19 cellular contexts compared by ENCODE assay signal in the genomic region with DNA sequence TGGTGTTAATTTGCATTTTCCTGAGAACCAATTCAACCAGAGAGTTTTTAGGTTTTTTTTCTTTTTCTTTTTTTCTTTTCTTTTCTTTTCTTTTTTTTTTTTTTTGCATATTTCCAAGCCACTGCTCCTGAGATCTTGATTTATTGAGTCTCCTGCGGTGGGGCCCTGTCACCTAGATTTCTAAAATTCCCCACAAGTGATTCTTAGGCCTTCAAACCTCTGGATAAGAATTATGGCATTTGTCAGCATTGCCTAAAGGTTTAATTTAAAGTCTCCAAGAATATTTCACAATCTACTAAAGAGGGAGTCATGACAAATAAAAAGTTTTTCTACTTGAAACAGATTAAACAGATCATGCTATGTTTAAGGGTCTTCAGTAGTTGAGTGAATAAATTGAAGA.
DNase-seq lines count a peak whose midpoint lies in the region; ATAC-seq and TF ChIP-seq lines count a peak whose summit lies in the region.
"Had no signal": no experiment of that assay in that cellular context is flagged by ENCODE, and none has a peak within 500 bp of the region (broad histone marks: within the 10 kb centered on the region; RNA-seq: fewer than 3 reads in every experiment).

No MANE protein-coding gene starts in this region.

- no peaks in the 10 kb centered on the region for H3K36me3 Mint-ChIP-seq in activated T-cell treated with anti-CD3 and anti-CD28 coated beads, Interleukin-2, amount 50 U/mL, for 72 hours (ENCODE audit: insufficient read depth in 2 of 2)
- H3K36me3 Mint-ChIP-seq in activated T-cell treated with anti-CD3 and anti-CD28 coated beads, Interleukin-2, amount 50 U/mL, for 24 hours (ENCODE audit: low read depth) = no peaks in the 10 kb centered on the region
- peaks cover 29% of the 10 kb centered on the region for H3K36me3 Mint-ChIP-seq in mesothelial cell of epicardium

- no peaks in the 10 kb centered on the region for H3K4me1 Mint-ChIP-seq in activated T-cell treated with anti-CD3 and anti-CD28 coated beads, Interleukin-2, amount 50 U/mL, for 72 hours (ENCODE audit: low read depth)
- H3K4me1 Mint-ChIP-seq in activated T-cell treated with anti-CD3 and anti-CD28 coated beads, Interleukin-2, amount 50 U/mL, for 24 hours (ENCODE audit: low read depth) = no peaks in the 10 kb centered on the region
- H3K4me1 Mint-ChIP-seq in mesothelial cell of epicardium = peaks cover 12% of the 10 kb centered on the region

- no peak for ATAC-seq in activated T-cell treated with anti-CD3 and anti-CD28 coated beads, Interleukin-2, amount 50 U/mL, for 72 hours (replicated peaks in 1 of 2)
- ATAC-seq in GM19395 (IDR thresholded peaks at IDR 0.05; ENCODE audit: unreplicated experiment) (no peak), left colon (no peak), HG03354 (IDR thresholded peaks at IDR 0.05; ENCODE audit: poor library complexity, severe bottlenecking, unreplicated experiment) (no peak)

- DNase-seq in activated T-cell treated with anti-CD3 and anti-CD28 coated beads, Interleukin-2, amount 50 U/mL, for 72 hours = no peak
- no peak for DNase-seq in activated T-cell treated with anti-CD3 and anti-CD28 coated beads, Interleukin-2, amount 50 U/mL, for 24 hours
- DNase-seq in amniotic epithelial cell (ENCODE audit: low read depth) = peak; percentile 60
- DNase-seq in mesothelial cell of epicardium (ENCODE audit: low spot score in 2 of 2, unreplicated experiment in 2 of 2) = no peak
- DNase-seq in left colon = no peak
- DNase-seq: GF-D8; HFFc6; Karpas-422; NCI-H1092 treated with DMSO at 0.1 percent for 48 hours; NCI-H146; NCI-H2081; NCI-H2171 treated with DMSO at 0.1 percent for 48 hours; NK-92 treated with Interleukin-12 subunit alpha and Interleukin-12 subunit beta, amount 100 ng/mL, for 24 hours; RPMI8226; SIG-M5 had no signal

- peak overlapping the region; percentile 79 for H3K27ac Mint-ChIP-seq in activated T-cell treated with anti-CD3 and anti-CD28 coated beads, Interleukin-2, amount 50 U/mL, for 72 hours
- H3K27ac Mint-ChIP-seq in activated T-cell treated with anti-CD3 and anti-CD28 coated beads, Interleukin-2, amount 50 U/mL, for 24 hours = no peak overlapping the region
- peak overlapping the region; percentile 64 for H3K27ac Mint-ChIP-seq in mesothelial cell of epicardium
- H3K27ac Mint-ChIP-seq: HFFc6 had no signal

- intact Hi-C loops in left colon (cut with DNase I, micrococcal nuclease) = no loop called here

- H3K9me3 Mint-ChIP-seq in activated T-cell treated with anti-CD3 and anti-CD28 coated beads, Interleukin-2, amount 50 U/mL, for 72 hours = no peaks in the 10 kb centered on the region
- no peaks in the 10 kb centered on the region for H3K9me3 Mint-ChIP-seq in activated T-cell treated with anti-CD3 and anti-CD28 coated beads, Interleukin-2, amount 50 U/mL, for 24 hours
- peaks cover 3% of the 10 kb centered on the region for H3K9me3 Mint-ChIP-seq in mesothelial cell of epicardium
- H3K9me3 Mint-ChIP-seq: HFFc6 had no signal

- TF ChIP-seq CTCF in mesothelial cell of epicardium (IDR thresholded peaks at IDR 0.05; ENCODE audit: unreplicated experiment) = no peak

- H3K27me3 Mint-ChIP-seq in activated T-cell treated with anti-CD3 and anti-CD28 coated beads, Interleukin-2, amount 50 U/mL, for 72 hours (ENCODE audit: low read depth) = peaks cover 22% of the 10 kb centered on the region
- peaks cover 12% of the 10 kb centered on the region for H3K27me3 Mint-ChIP-seq in activated T-cell treated with anti-CD3 and anti-CD28 coated beads, Interleukin-2, amount 50 U/mL, for 24 hours
- no peaks in the 10 kb centered on the region for H3K27me3 Mint-ChIP-seq in mesothelial cell of epicardium (ENCODE audit: low read depth)

- H3K27ac ChIP-seq in temporal lobe (ENCODE audit: low read depth, low read length) = peak overlapping the region; percentile 66
- H3K27ac ChIP-seq: 22Rv1 had no signal

- H3K4me3 Mint-ChIP-seq in activated T-cell treated with anti-CD3 and anti-CD28 coated beads, Interleukin-2, amount 50 U/mL, for 72 hours = no peak overlapping the region
- H3K4me3 Mint-ChIP-seq in activated T-cell treated with anti-CD3 and anti-CD28 coated beads, Interleukin-2, amount 50 U/mL, for 24 hours = no peak overlapping the region
- no peak overlapping the region for H3K4me3 Mint-ChIP-seq in mesothelial cell of epicardium
- H3K4me3 Mint-ChIP-seq: HFFc6 had no signal
